Comparison of ENCODE assay signal across 15 cellular contexts in the genomic region with DNA sequence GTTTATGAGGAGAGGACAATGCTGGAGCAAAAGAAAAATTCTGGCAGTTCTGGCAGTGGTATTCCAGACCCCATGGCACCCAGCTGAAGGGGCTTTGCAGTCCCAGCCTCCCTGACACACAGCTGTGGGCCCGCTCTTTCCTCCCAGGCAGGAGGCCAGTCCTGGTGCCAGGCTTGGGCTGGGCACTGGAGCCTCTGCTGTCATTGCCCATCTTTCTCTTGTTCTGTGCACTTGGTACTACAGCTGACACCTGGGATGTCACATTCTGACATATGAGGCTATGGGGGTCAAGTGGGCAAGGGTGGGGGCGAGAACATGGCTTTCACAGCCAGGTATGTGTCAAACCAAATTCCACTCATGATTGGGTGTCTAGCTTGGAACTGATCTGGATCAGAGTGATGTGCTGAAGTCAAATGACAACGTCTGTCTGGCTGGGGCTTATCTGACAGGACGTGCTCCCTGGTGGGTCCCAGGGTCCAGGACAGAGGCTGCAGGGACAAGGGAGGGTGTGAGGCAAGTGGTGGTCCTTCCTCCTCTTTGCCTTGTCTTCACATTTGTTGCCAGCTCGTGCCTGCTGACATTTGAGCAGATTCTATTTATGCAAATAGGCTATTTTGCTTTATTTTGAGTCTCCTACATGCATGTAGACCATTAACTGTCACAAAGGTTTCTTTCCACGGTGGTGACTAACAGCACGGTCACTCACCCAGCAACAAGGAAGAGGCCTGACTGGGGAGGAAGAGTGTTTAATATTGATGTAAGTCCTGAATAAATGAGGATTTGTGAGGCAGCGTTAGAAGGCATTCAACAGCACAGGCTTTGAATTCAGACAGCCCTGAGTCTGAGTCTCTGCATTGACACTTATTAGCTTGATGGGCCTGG.
"Had no signal": no experiment of that assay in that cellular context is flagged by ENCODE, and none has a peak within 500 bp of the region (broad histone marks: within the 10 kb centered on the region; RNA-seq: fewer than 3 reads in every experiment).

No MANE protein-coding gene starts in this region.

- H3K4me1 ChIP-seq: stomach, upper lobe of right lung had no signal

- H3K27ac ChIP-seq: hepatocyte, stomach, thoracic aorta, upper lobe of right lung, VCaP had no signal

- ATAC-seq: activated naive CD8-positive, alpha-beta T cell treated with anti-CD3 and anti-CD28 coated beads, Interleukin-2, amount 50 U/mL, for 24 hours; activated T-helper 17 cell treated with anti-CD3 and anti-CD28 coated beads, Interleukin-2, amount 50 U/mL, for 72 hours; upper lobe of right lung had no signal

- H3K4me3 ChIP-seq: hepatocyte, lung, stomach, thoracic aorta, upper lobe of right lung had no signal

- H3K27me3 ChIP-seq: hepatocyte, stomach, upper lobe of right lung had no signal

- DNase-seq: activated CD4-positive, alpha-beta T cell treated with anti-CD3 and anti-CD28 coated beads for 1 hour; activated CD4-positive, alpha-beta T cell treated with anti-CD3 and anti-CD28 coated beads, Interleukin-2, amount 50 U/mL, for 4 hours; activated naive CD4-positive, alpha-beta T cell treated with Interleukin-2 at 50 U/mL for 16 hours; activated naive CD8-positive, alpha-beta T cell treated with anti-CD3 and anti-CD28 coated beads, Interleukin-2, amount 50 U/mL, for 24 hours; aorta; erythroblast; stimulated activated CD4-positive, alpha-beta T cell treated with anti-CD3 and anti-CD28 coated beads, Interleukin-12 subunit alpha, Interleukin-12 subunit beta, amount 100 ng/mL, for 4 hours; stimulated activated CD4-positive, alpha-beta T cell treated with anti-CD3 and anti-CD28 coated beads, Interleukin-2, amount 100 ng/mL, for 24 hours; stomach; upper lobe of right lung had no signal

- H3K9me3 ChIP-seq: thoracic aorta, upper lobe of right lung had no signal

- H3K36me3 ChIP-seq: stomach, thoracic aorta, upper lobe of right lung had no signal
